Comparison of ENCODE assay signal across 1 cellular context in the genomic region with DNA sequence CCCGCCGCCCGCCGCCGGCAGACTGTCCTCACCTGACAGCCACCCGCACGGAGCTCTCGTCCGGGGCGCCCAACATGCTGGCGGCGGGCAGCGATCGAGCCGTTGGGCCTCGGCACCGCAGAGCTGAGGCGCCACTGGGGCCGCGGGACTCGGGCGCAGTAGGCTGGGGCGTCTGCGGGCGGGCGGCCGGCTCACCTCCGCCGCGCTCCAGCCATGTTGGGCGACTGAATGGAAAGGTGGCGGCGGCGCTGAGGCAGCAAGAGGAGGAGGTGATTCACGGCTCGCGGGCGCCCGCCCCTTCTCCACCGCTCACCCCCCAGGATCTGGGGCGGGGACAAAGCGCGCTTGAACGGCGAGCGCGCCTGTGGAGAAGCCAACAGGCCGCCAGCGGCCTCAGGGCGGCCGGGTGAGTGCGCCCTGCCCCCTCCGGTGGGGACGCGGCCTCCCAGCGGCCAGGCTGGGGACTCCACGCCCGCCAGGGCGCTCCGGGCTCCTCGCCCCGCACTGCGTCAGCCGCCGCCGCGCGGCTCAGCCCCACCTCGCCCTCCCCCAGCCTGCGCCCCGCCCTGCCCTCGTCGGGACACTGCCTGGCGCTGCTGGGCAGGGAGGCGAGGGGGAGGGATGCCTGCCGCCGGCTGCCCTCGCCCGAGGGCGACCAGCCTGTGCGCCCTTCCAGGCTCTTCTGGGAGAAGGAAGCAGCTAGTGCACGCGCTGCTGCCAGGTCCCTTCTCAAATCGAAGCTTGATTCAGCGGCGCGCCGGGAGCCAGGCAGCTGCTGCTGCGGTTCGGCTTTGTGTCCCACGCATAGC.
A peak's percentile ranks its signal among the peaks of the same experiment; 100 is the strongest.
TF ChIP-seq lines count a peak whose summit lies in the region.

A gene with protein sequence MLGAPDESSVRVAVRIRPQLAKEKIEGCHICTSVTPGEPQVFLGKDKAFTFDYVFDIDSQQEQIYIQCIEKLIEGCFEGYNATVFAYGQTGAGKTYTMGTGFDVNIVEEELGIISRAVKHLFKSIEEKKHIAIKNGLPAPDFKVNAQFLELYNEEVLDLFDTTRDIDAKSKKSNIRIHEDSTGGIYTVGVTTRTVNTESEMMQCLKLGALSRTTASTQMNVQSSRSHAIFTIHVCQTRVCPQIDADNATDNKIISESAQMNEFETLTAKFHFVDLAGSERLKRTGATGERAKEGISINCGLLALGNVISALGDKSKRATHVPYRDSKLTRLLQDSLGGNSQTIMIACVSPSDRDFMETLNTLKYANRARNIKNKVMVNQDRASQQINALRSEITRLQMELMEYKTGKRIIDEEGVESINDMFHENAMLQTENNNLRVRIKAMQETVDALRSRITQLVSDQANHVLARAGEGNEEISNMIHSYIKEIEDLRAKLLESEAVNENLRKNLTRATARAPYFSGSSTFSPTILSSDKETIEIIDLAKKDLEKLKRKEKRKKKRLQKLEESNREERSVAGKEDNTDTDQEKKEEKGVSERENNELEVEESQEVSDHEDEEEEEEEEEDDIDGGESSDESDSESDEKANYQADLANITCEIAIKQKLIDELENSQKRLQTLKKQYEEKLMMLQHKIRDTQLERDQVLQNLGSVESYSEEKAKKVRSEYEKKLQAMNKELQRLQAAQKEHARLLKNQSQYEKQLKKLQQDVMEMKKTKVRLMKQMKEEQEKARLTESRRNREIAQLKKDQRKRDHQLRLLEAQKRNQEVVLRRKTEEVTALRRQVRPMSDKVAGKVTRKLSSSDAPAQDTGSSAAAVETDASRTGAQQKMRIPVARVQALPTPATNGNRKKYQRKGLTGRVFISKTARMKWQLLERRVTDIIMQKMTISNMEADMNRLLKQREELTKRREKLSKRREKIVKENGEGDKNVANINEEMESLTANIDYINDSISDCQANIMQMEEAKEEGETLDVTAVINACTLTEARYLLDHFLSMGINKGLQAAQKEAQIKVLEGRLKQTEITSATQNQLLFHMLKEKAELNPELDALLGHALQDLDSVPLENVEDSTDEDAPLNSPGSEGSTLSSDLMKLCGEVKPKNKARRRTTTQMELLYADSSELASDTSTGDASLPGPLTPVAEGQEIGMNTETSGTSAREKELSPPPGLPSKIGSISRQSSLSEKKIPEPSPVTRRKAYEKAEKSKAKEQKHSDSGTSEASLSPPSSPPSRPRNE (N-terminal part only) (minus strand): TSS at position 226 of the 809 bp plus-strand sequence. CDS start 150 bp downstream, at position 76.

TF ChIP-seq in SK-N-SH, 30 proteins besides CTCF, POLR2A, EP300 and RAD21 (continued from another document):
- TF ChIP-seq, protein P1, sequence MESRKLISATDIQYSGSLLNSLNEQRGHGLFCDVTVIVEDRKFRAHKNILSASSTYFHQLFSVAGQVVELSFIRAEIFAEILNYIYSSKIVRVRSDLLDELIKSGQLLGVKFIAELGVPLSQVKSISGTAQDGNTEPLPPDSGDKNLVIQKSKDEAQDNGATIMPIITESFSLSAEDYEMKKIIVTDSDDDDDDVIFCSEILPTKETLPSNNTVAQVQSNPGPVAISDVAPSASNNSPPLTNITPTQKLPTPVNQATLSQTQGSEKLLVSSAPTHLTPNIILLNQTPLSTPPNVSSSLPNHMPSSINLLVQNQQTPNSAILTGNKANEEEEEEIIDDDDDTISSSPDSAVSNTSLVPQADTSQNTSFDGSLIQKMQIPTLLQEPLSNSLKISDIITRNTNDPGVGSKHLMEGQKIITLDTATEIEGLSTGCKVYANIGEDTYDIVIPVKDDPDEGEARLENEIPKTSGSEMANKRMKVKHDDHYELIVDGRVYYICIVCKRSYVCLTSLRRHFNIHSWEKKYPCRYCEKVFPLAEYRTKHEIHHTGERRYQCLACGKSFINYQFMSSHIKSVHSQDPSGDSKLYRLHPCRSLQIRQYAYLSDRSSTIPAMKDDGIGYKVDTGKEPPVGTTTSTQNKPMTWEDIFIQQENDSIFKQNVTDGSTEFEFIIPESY (IDR thresholded peaks at IDR 0.05; ENCODE audit: borderline replicate concordance, low read depth) = no peak
- TF ChIP-seq JUND (IDR thresholded peaks at IDR 0.05) = 0 out of 2 replicates have a peak, but pooled peaks have one; percentile 10
- peak; percentile 85 for TF ChIP-seq CHD2 (IDR thresholded peaks at IDR 0.05; ENCODE audit: low read length, partially characterized antibody)
- peak; percentile 47; the same call in 1 of the 2 replicates for TF ChIP-seq YY1 (IDR thresholded peaks at IDR 0.05; ENCODE audit: low read depth)
- peak; percentile 24 for TF ChIP-seq MXI1 (IDR thresholded peaks at IDR 0.05; ENCODE audit: low read depth, low read length)
- TF ChIP-seq TCF12 (IDR thresholded peaks at IDR 0.05) = no peak
- TF ChIP-seq SMC3 (IDR thresholded peaks at IDR 0.05; ENCODE audit: low read depth, low read length) = 0 out of 2 replicates have a peak, but pooled peaks have one; percentile 18
- TF ChIP-seq GATA2 (CRISPR knock-in tag; IDR thresholded peaks at IDR 0.05) = no peak
TF ChIP-seq in SK-N-SH: peak in this region for 10.
